In the genomic region with DNA sequence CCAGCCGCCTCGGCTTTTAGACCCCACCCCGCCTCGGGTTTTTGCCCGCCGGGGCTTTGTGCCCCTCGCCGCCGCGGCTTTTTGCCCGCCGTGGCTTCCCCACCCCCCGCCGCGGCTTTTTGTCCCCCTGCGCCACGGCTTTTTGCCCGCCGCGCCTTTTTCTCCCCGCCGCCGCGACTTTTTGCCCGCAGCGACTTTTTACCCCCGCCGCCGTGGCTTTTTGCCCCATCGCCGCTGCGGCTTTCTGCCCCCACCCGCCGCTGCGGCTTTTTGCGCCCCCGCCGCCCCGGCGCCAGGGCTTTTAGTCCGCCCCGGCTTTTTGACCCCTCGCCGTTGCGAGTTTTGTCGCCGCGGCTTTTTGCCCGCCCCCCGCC, we compare ENCODE assay signal across 13 cellular contexts.
DNase-seq lines count a peak whose midpoint lies in the region; ATAC-seq and TF ChIP-seq lines count a peak whose summit lies in the region.
"Had no signal": no experiment of that assay in that cellular context is flagged by ENCODE, and none has a peak within 500 bp of the region (broad histone marks: within the 10 kb centered on the region; RNA-seq: fewer than 3 reads in every experiment).

No MANE protein-coding gene starts in this region.

- H3K27me3 ChIP-seq in MM.1S (replicated peaks; ENCODE audit: insufficient read depth, low read length), result peaks cover 9% of the 10 kb centered on the region

- H4K20me1 ChIP-seq in MM.1S (ENCODE audit: insufficient read depth, low read length), result no peaks in the 10 kb centered on the region

- ATAC-seq in sciatic nerve, result no peak
- ATAC-seq: activated T-cell treated with anti-CD3 and anti-CD28 coated beads, Interleukin-2, amount 50 U/mL, for 4 hours had no signal

- no peaks in the 10 kb centered on the region for H3K4me1 ChIP-seq in MM.1S (ENCODE audit: low read length)

- H3K9me2 ChIP-seq in MM.1S (replicated peaks; ENCODE audit: insufficient read depth, low read length), result no peaks in the 10 kb centered on the region

- H3K4me3 ChIP-seq in MM.1S (ENCODE audit: low read length) (peak overlapping the region; percentile 31; the same call in 1 of the 2 replicates), fibroblast of mammary gland (ENCODE audit: control insufficient read depth, low read depth, low read length) (peak overlapping the region; percentile 15)

- no peaks in the 10 kb centered on the region for H3F3A ChIP-seq in MM.1S (ENCODE audit: insufficient read depth, low read length)

- TF ChIP-seq CTCF in MM.1S (IDR thresholded peaks at IDR 0.05; ENCODE audit: low read length) (no peak), fibroblast of mammary gland (conservative IDR thresholded peaks at IDR 0.05; ENCODE audit: control insufficient read depth, insufficient read depth, low read depth, low read length) (no peak)

- no peaks in the 10 kb centered on the region for H3K9me3 ChIP-seq in MM.1S (replicated peaks; ENCODE audit: insufficient read depth, low read length)

- DNase-seq in activated CD8-positive, alpha-beta memory T cell treated with anti-CD3 and anti-CD28 coated beads, Interleukin-2, amount 50 U/mL, for 4 hours, result peak; percentile 12
- DNase-seq in activated CD8-positive, alpha-beta memory T cell treated with anti-CD3 and anti-CD28 coated beads for 24 hours, result no peak
- DNase-seq in MM.1S, result peak; percentile 5
- no peak for DNase-seq in fibroblast of mammary gland (ENCODE audit: low read depth)
- DNase-seq in sciatic nerve (ENCODE audit: low spot score), result peak; percentile 17
- DNase-seq in NCI-H1930 (lab: John Stamatoyannopoulos, UW), result no peak
- DNase-seq in DMS153 (lab: John Stamatoyannopoulos, UW), result no peak
- DNase-seq in activated T-helper 2 cell treated with anti-CD3 and anti-CD28 coated beads, Interferon-gamma antibody, Interleukin-2, Interleukin-4, amounts not matched to agents 10 μg/mL and 5 μg/mL and 100 μg/mL, durations not matched to agents 14 hours and 24 hours and 36 hours (ENCODE audit: low spot score), result no peak
- DNase-seq: ACHN; activated T-cell treated with anti-CD3 and anti-CD28 coated beads, Interleukin-2, amount 50 U/mL, for 4 hours; foreskin melanocyte; NCI-H345 had no signal

- H3K36me3 ChIP-seq in MM.1S (replicated peaks; ENCODE audit: insufficient read depth, low read length), result no peaks in the 10 kb centered on the region

- no peak overlapping the region for H3K4me3 Mint-ChIP-seq in activated T-helper 2 cell treated with anti-CD3 and anti-CD28 coated beads, Interferon-gamma antibody, Interleukin-2, Interleukin-4, amounts not matched to agents 10 μg/mL and 5 μg/mL and 100 μg/mL, durations not matched to agents 14 hours and 24 hours and 36 hours (ENCODE audit: low read depth)
- H3K4me3 Mint-ChIP-seq: activated T-cell treated with anti-CD3 and anti-CD28 coated beads, Interleukin-2, amount 50 U/mL, for 4 hours had no signal

- no peaks in the 10 kb centered on the region for H3K4me1 Mint-ChIP-seq in activated T-helper 2 cell treated with anti-CD3 and anti-CD28 coated beads, Interferon-gamma antibody, Interleukin-2, Interleukin-4, amounts not matched to agents 10 μg/mL and 5 μg/mL and 100 μg/mL, durations not matched to agents 14 hours and 24 hours and 36 hours (ENCODE audit: low read depth)

- peaks cover 9% of the 10 kb centered on the region for H3K9me3 Mint-ChIP-seq in activated T-helper 2 cell treated with anti-CD3 and anti-CD28 coated beads, Interferon-gamma antibody, Interleukin-2, Interleukin-4, amounts not matched to agents 10 μg/mL and 5 μg/mL and 100 μg/mL, durations not matched to agents 14 hours and 24 hours and 36 hours

- intact Hi-C loops in sciatic nerve (cut with DNase I), result no loop called here
- intact Hi-C loops in activated T-helper 2 cell treated with anti-CD3 and anti-CD28 coated beads, Interferon-gamma antibody, Interleukin-2, Interleukin-4, amounts not matched to agents 10 μg/mL and 5 μg/mL and 100 μg/mL, durations not matched to agents 14 hours and 24 hours and 36 hours (cut with micrococcal nuclease), result no loop called here

- H2AFZ ChIP-seq in MM.1S (ENCODE audit: low read length), result peak overlapping the region; percentile 35; the same call in 1 of the 2 replicates

- peaks cover 6% of the 10 kb centered on the region for H3K27me3 Mint-ChIP-seq in activated T-helper 2 cell treated with anti-CD3 and anti-CD28 coated beads, Interferon-gamma antibody, Interleukin-2, Interleukin-4, amounts not matched to agents 10 μg/mL and 5 μg/mL and 100 μg/mL, durations not matched to agents 14 hours and 24 hours and 36 hours (ENCODE audit: low read depth)

- H3K27ac Mint-ChIP-seq in activated T-helper 2 cell treated with anti-CD3 and anti-CD28 coated beads, Interferon-gamma antibody, Interleukin-2, Interleukin-4, amounts not matched to agents 10 μg/mL and 5 μg/mL and 100 μg/mL, durations not matched to agents 14 hours and 24 hours and 36 hours, result no peak overlapping the region

- H3K9ac ChIP-seq in MM.1S (ENCODE audit: low read length), result no peak overlapping the region

- no peaks in the 10 kb centered on the region for H3K79me2 ChIP-seq in MM.1S (ENCODE audit: low read length)

- peaks cover 6% of the 10 kb centered on the region for H3K36me3 Mint-ChIP-seq in activated T-helper 2 cell treated with anti-CD3 and anti-CD28 coated beads, Interferon-gamma antibody, Interleukin-2, Interleukin-4, amounts not matched to agents 10 μg/mL and 5 μg/mL and 100 μg/mL, durations not matched to agents 14 hours and 24 hours and 36 hours (ENCODE audit: low read depth)

- H3K27ac ChIP-seq in MM.1S (ENCODE audit: low read length), result no peak overlapping the region
- H3K27ac ChIP-seq: RWPE1 had no signal

- H3K4me2 ChIP-seq in MM.1S (ENCODE audit: low read depth, low read length), result peak overlapping the region; percentile 50; the same call in 1 of the 2 replicates

Comparison
In these comparisons a context has a peak if more than half of its experiments do, and no peak if none do; other contexts are left out.
1. DNase-seq: peak in activated CD8-positive, alpha-beta memory T cell treated with anti-CD3 and anti-CD28 coated beads, Interleukin-2, amount 50 U/mL, for 4 hours (single experiment), MM.1S (single experiment) and sciatic nerve (single experiment); none in activated CD8-positive, alpha-beta memory T cell treated with anti-CD3 and anti-CD28 coated beads for 24 hours (single experiment), fibroblast of mammary gland (single experiment), NCI-H1930 (0 of 2), DMS153 (single experiment) and activated T-helper 2 cell treated with anti-CD3 and anti-CD28 coated beads, Interferon-gamma antibody, Interleukin-2, Interleukin-4, amounts not matched to agents 10 μg/mL and 5 μg/mL and 100 μg/mL, durations not matched to agents 14 hours and 24 hours and 36 hours (single experiment).